In genomic region chr19:29499921-29500590, GRCh38 we compare ENCODE assay signal across 28 cellular contexts. TPM values are rescaled to one million over a fixed set of nuclear protein-coding genes. Genes with fewer than 3 reads are reported as not detected.
A peak's percentile ranks its signal among the peaks of the same experiment; 100 is the strongest.
DNase-seq lines count a peak whose midpoint lies in the region; ATAC-seq, FAIRE-seq and TF ChIP-seq lines count a peak whose summit lies in the region.
"Had no signal": no experiment of that assay in that cellular context is flagged by ENCODE, and none has a peak within 500 bp of the region (broad histone marks: within the 10 kb centered on the region; RNA-seq: fewer than 3 reads in every experiment).

No MANE protein-coding gene starts in this region.

- H3K4me1 Mint-ChIP-seq in chondrocyte (ENCODE audit: low read depth) = no peaks in the 10 kb centered on the region
- no peaks in the 10 kb centered on the region for H3K4me1 Mint-ChIP-seq in activated T-helper 1 cell treated with anti-CD3 and anti-CD28 coated beads, Interleukin-12 subunit alpha, Interleukin-12 subunit beta, Interleukin-2, Interleukin-4 antibody, amounts not matched to agents 30 ng/mL and 10 ng/mL and 1 ng/mL, durations not matched to agents 14 hours and 24 hours and 36 hours (ENCODE audit: low read depth)
- H3K4me1 Mint-ChIP-seq: B cell had no signal

- H3K36me3 Mint-ChIP-seq in chondrocyte (ENCODE audit: low read depth) = no peaks in the 10 kb centered on the region
- H3K36me3 Mint-ChIP-seq in activated T-helper 1 cell treated with anti-CD3 and anti-CD28 coated beads, Interleukin-12 subunit alpha, Interleukin-12 subunit beta, Interleukin-2, Interleukin-4 antibody, amounts not matched to agents 30 ng/mL and 10 ng/mL and 1 ng/mL, durations not matched to agents 14 hours and 24 hours and 36 hours (ENCODE audit: low read depth) = no peaks in the 10 kb centered on the region
- H3K36me3 Mint-ChIP-seq: CD8-positive, alpha-beta T cell had no signal

- H3K27me3 Mint-ChIP-seq in chondrocyte (ENCODE audit: low read depth) = peaks cover 5% of the 10 kb centered on the region
- H3K27me3 Mint-ChIP-seq in activated T-helper 1 cell treated with anti-CD3 and anti-CD28 coated beads, Interleukin-12 subunit alpha, Interleukin-12 subunit beta, Interleukin-2, Interleukin-4 antibody, amounts not matched to agents 30 ng/mL and 10 ng/mL and 1 ng/mL, durations not matched to agents 14 hours and 24 hours and 36 hours (ENCODE audit: insufficient read depth) = peaks cover 2% of the 10 kb centered on the region
- H3K27me3 Mint-ChIP-seq: B cell had no signal

- H3K27me3 ChIP-seq in layer of hippocampus (ENCODE audit: control insufficient read depth, insufficient read depth, low read length) = no peaks in the 10 kb centered on the region

- ATAC-seq in HG02759 (IDR thresholded peaks at IDR 0.05; ENCODE audit: unreplicated experiment) = no peak
- ATAC-seq: CD8-positive, alpha-beta T cell; HCT116; Panc1 had no signal

- intact Hi-C loops in posterior vena cava (cut with DNase I) = no loop called here
- intact Hi-C loops in activated T-helper 1 cell treated with anti-CD3 and anti-CD28 coated beads, Interleukin-12 subunit alpha, Interleukin-12 subunit beta, Interleukin-2, Interleukin-4 antibody, amounts not matched to agents 30 ng/mL and 10 ng/mL and 1 ng/mL, durations not matched to agents 14 hours and 24 hours and 36 hours (cut with micrococcal nuclease) = no loop called here

- no peak for TF ChIP-seq CTCF in chondrocyte (IDR thresholded peaks at IDR 0.05)

- H3K27ac ChIP-seq in layer of hippocampus (ENCODE audit: low read depth, low read length) = peak overlapping the region; percentile 48
- H3K27ac ChIP-seq: C4-2B, HL-60, RWPE1, SK-N-MC had no signal

- no peak overlapping the region for H3K4me3 Mint-ChIP-seq in chondrocyte (ENCODE audit: unreplicated experiment)
- no peak overlapping the region for H3K4me3 Mint-ChIP-seq in activated T-helper 1 cell treated with anti-CD3 and anti-CD28 coated beads, Interleukin-12 subunit alpha, Interleukin-12 subunit beta, Interleukin-2, Interleukin-4 antibody, amounts not matched to agents 30 ng/mL and 10 ng/mL and 1 ng/mL, durations not matched to agents 14 hours and 24 hours and 36 hours
- H3K4me3 Mint-ChIP-seq: B cell; CD8-positive, alpha-beta T cell had no signal

- DNase-seq in chondrocyte (ENCODE audit: low spot score) (peak; percentile 71), posterior vena cava (ENCODE audit: low spot score) (peak; percentile 52), urothelium cell line (ENCODE audit: low spot score) (no peak), SHP77 treated with DMSO at 0.1 percent for 48 hours (lab: John Stamatoyannopoulos, UW) (no peak)
- no peak for DNase-seq in activated T-helper 1 cell treated with anti-CD3 and anti-CD28 coated beads, Interleukin-12 subunit alpha, Interleukin-12 subunit beta, Interleukin-2, Interleukin-4 antibody, amounts not matched to agents 30 ng/mL and 10 ng/mL and 1 ng/mL, durations not matched to agents 14 hours and 24 hours and 36 hours (ENCODE audit: low spot score)
- DNase-seq: CD8-positive, alpha-beta T cell; DMS153; DND-41; NCI-H1092; NCI-H1417 treated with DMSO at 0.1 percent for 48 hours; NCI-H1694 treated with DMSO at 0.1 percent for 48 hours; NCI-H2081; NCI-H2227 treated with DMSO at 0.1 percent for 48 hours; NCI-H526 treated with DMSO at 0.1 percent for 48 hours; SIG-M5 had no signal

- no peaks in the 10 kb centered on the region for H3K9me3 Mint-ChIP-seq in chondrocyte (ENCODE audit: low read depth)
- H3K9me3 Mint-ChIP-seq in activated T-helper 1 cell treated with anti-CD3 and anti-CD28 coated beads, Interleukin-12 subunit alpha, Interleukin-12 subunit beta, Interleukin-2, Interleukin-4 antibody, amounts not matched to agents 30 ng/mL and 10 ng/mL and 1 ng/mL, durations not matched to agents 14 hours and 24 hours and 36 hours = no peaks in the 10 kb centered on the region
- H3K9me3 Mint-ChIP-seq: CD8-positive, alpha-beta T cell had no signal

- peak; percentile 76 for FAIRE-seq in urothelium cell line (lab: Jason Lieb, UNC)
- FAIRE-seq: GM12892, H1 had no signal

- H3K27ac Mint-ChIP-seq in chondrocyte (ENCODE audit: unreplicated experiment) = no peak overlapping the region
- no peak overlapping the region for H3K27ac Mint-ChIP-seq in activated T-helper 1 cell treated with anti-CD3 and anti-CD28 coated beads, Interleukin-12 subunit alpha, Interleukin-12 subunit beta, Interleukin-2, Interleukin-4 antibody, amounts not matched to agents 30 ng/mL and 10 ng/mL and 1 ng/mL, durations not matched to agents 14 hours and 24 hours and 36 hours
- H3K27ac Mint-ChIP-seq: B cell; CD8-positive, alpha-beta T cell had no signal

RNA-seq across cellular contexts. Expression of gene VSTM2B, which starts 25.7 kb away (rescaled TPM):
- total RNA-seq in chondrocyte (not detected in 3 replicates), posterior vena cava (not detected)
- total RNA-seq in activated T-helper 1 cell treated with anti-CD3 and anti-CD28 coated beads, Interleukin-12 subunit alpha, Interleukin-12 subunit beta, Interleukin-2, Interleukin-4 antibody, amounts not matched to agents 30 ng/mL and 10 ng/mL and 1 ng/mL, durations not matched to agents 14 hours and 24 hours and 36 hours = not detected in 2 replicates
- total RNA-seq: B cell; CD8-positive, alpha-beta T cell; NCI-H460; OCI-LY7 had no signal

Comparison
In these comparisons a context has a peak if more than half of its experiments do, and no peak if none do; other contexts are left out.
1. DNase-seq: peak in chondrocyte (single experiment) and posterior vena cava (single experiment); none in urothelium cell line (single experiment), activated T-helper 1 cell treated with anti-CD3 and anti-CD28 coated beads, Interleukin-12 subunit alpha, Interleukin-12 subunit beta, Interleukin-2, Interleukin-4 antibody, amounts not matched to agents 30 ng/mL and 10 ng/mL and 1 ng/mL, durations not matched to agents 14 hours and 24 hours and 36 hours (single experiment) and SHP77 treated with DMSO at 0.1 percent for 48 hours (single experiment).